27 cellular contexts compared by ENCODE assay signal in genomic region chr3:62615258-62615840, GRCh38.
DNase-seq lines count a peak whose midpoint lies in the region; ATAC-seq, FAIRE-seq and TF ChIP-seq lines count a peak whose summit lies in the region.
"Had no signal": no experiment of that assay in that cellular context is flagged by ENCODE, and none has a peak within 500 bp of the region (broad histone marks: within the 10 kb centered on the region; RNA-seq: fewer than 3 reads in every experiment).

No MANE protein-coding gene starts in this region.

- H3K4me2 ChIP-seq in osteoblast (ENCODE audit: insufficient read depth, low read length): no peak overlapping the region
- H3K4me2 ChIP-seq: BLaER1 had no signal

- no peaks in the 10 kb centered on the region for H3K4me1 ChIP-seq in HEK293 (ENCODE audit: control insufficient read depth, insufficient read depth, low read length)
- peaks cover 14% of the 10 kb centered on the region for H3K4me1 ChIP-seq in osteoblast (ENCODE audit: insufficient read depth, low read length)
- H3K4me1 ChIP-seq in esophagus squamous epithelium: no peaks in the 10 kb centered on the region
- H3K4me1 ChIP-seq: BLaER1, esophagus muscularis mucosa, gastroesophageal sphincter, HAP-1 had no signal

- CTCF ChIA-PET in HEK293 (lab: Yijun Ruan, JAX): interaction anchor here (0.6 to 1.0 kb wide), 3 partner anchors 271 to 1245 kb away, joined by 3 to 4 read pairs (median 3); no protein-coding TSS in a partner anchor

- DNase-seq in epithelial cell of esophagus (ENCODE audit: low read depth): peak; percentile 72
- DNase-seq in osteoblast (ENCODE audit: insufficient read length, low spot score, missing footprints): no peak
- no peak for DNase-seq in left colon
- DNase-seq in esophagus squamous epithelium (lab: John Stamatoyannopoulos, UW): no peak
- DNase-seq in NCI-H1694 treated with DMSO at 0.1 percent for 48 hours (lab: John Stamatoyannopoulos, UW): no peak
- DNase-seq: activated CD4-positive, alpha-beta T cell treated with anti-CD3 and anti-CD28 coated beads, Interleukin-2, amount 50 U/mL, for 1 hour; activated CD4-positive, CD25-positive, alpha-beta regulatory T cell; activated effector memory CD4-positive, alpha-beta T cell treated with anti-CD3 and anti-CD28 coated beads, Interleukin-2, amount 50 U/mL, for 16 hours; activated naive CD8-positive, alpha-beta T cell treated with anti-CD3 and anti-CD28 coated beads for 36 hours; activated T-cell treated with anti-CD3 and anti-CD28 coated beads, Interleukin-2, amount 50 U/mL, for 24 hours; DMS153; effector memory CD8-positive, alpha-beta T cell; hypothalamus; NCI-H1436 treated with DMSO at 0.1 percent for 48 hours; NCI-H446 treated with DMSO at 0.1 percent for 48 hours; RPMI8226; small intestine; stimulated activated naive CD4-positive, alpha-beta T cell; T-cell had no signal

- H3K27ac ChIP-seq in HEK293 (ENCODE audit: extremely low read depth, low read depth, low read length) (no peak overlapping the region), osteoblast (ENCODE audit: low read depth, low read length) (no peak overlapping the region), esophagus squamous epithelium (no peak overlapping the region)
- H3K27ac ChIP-seq: BLaER1, esophagus muscularis mucosa, gastroesophageal sphincter had no signal

- POLR2A ChIA-PET in HEK293 (lab: Yijun Ruan, JAX): no interaction called here

- no peak for TF ChIP-seq POLR2A in esophagus squamous epithelium (IDR thresholded peaks at IDR 0.05)

- ATAC-seq in left colon (no peak), HG02973 (IDR thresholded peaks at IDR 0.05; ENCODE audit: unreplicated experiment) (no peak)
- ATAC-seq: effector memory CD8-positive, alpha-beta T cell; gastroesophageal sphincter; GM12878; T-cell had no signal

- H3K9me3 ChIP-seq in HEK293 (ENCODE audit: control insufficient read depth, insufficient read depth, low read depth, low read length) (no peaks in the 10 kb centered on the region), osteoblast (ENCODE audit: low read depth, low read length) (no peaks in the 10 kb centered on the region), esophagus squamous epithelium (no peaks in the 10 kb centered on the region)
- H3K9me3 ChIP-seq: BLaER1, esophagus muscularis mucosa, gastroesophageal sphincter, HAP-1 had no signal

- no peak overlapping the region for H3K4me3 ChIP-seq in HEK293 (ENCODE audit: low read depth, low read length)
- H3K4me3 ChIP-seq in epithelial cell of esophagus (ENCODE audit: low read length): no peak overlapping the region
- H3K4me3 ChIP-seq in osteoblast (ENCODE audit: insufficient read depth, low read length): no peak overlapping the region
- no peak overlapping the region for H3K4me3 ChIP-seq in esophagus squamous epithelium
- H3K4me3 ChIP-seq: BLaER1, esophagus muscularis mucosa, gastroesophageal sphincter, GM12878, HAP-1 had no signal

- H4K20me1 ChIP-seq in osteoblast (ENCODE audit: insufficient read depth, low read length): no peaks in the 10 kb centered on the region
- H4K20me1 ChIP-seq: BLaER1 had no signal

- intact Hi-C loops in left colon (cut with DNase I, micrococcal nuclease): no loop called here
- intact Hi-C loops in esophagus squamous epithelium (cut with DNase I): no loop called here

- H3K36me3 ChIP-seq in HEK293 (ENCODE audit: control insufficient read depth in 2 of 2, insufficient read depth in 1 of 2, low read length in 2 of 2) (no peaks in the 10 kb centered on the region), osteoblast (ENCODE audit: insufficient read depth, low read length) (no peaks in the 10 kb centered on the region), esophagus squamous epithelium (no peaks in the 10 kb centered on the region)
- H3K36me3 ChIP-seq: BLaER1, esophagus muscularis mucosa, gastroesophageal sphincter, HAP-1 had no signal

- peak; percentile 90 for FAIRE-seq in islet of Langerhans (lab: Jason Lieb, UNC)
- FAIRE-seq: GM12878, small intestine had no signal

- H3K79me2 ChIP-seq in osteoblast (ENCODE audit: insufficient read depth, low read length): no peaks in the 10 kb centered on the region

- TF ChIP-seq CTCF in HEK293 (tag by site-specific recombination; IDR thresholded peaks at IDR 0.05) (no peak), epithelial cell of esophagus (IDR thresholded peaks at IDR 0.05; ENCODE audit: insufficient read depth, low read depth, low read length, missing control alignments) (no peak), osteoblast (IDR thresholded peaks at IDR 0.05; ENCODE audit: extremely low read depth, low read depth, low read length) (no peak), esophagus squamous epithelium (IDR thresholded peaks at IDR 0.05) (no peak)

- peak overlapping the region; percentile 4 for H2AFZ ChIP-seq in osteoblast (ENCODE audit: low read length)

- H3K27me3 ChIP-seq in osteoblast (ENCODE audit: insufficient read depth, low read length): no peaks in the 10 kb centered on the region
- H3K27me3 ChIP-seq in esophagus squamous epithelium: peaks cover 0 to 15% (median 0%) of the 10 kb centered on the region in 4 donors
- H3K27me3 ChIP-seq: BLaER1 had no signal

- 37 to 39% methylated on average over 5 of the region's 5 CpGs for WGBS in esophagus squamous epithelium, 2 donors

TF ChIP-seq in HEK293, 187 proteins besides CTCF, POLR2A, EP300 and RAD21:
- TF ChIP-seq ZBTB10 (tag by site-specific recombination; IDR thresholded peaks at IDR 0.05) (no peak), ZFHX2 (tag by site-specific recombination; conservative IDR thresholded peaks at IDR 0.05) (peak; percentile 37), EGR2 (tag by site-specific recombination; IDR thresholded peaks at IDR 0.05; ENCODE audit: low read depth) (0 out of 2 replicates have a peak, but pooled peaks have one; percentile 10), ZNF580 (tag by site-specific recombination; IDR thresholded peaks at IDR 0.05) (no peak)
